Comparison of ENCODE assay signal across 16 cellular contexts in genomic region chr9:121737481-121737931, GRCh38.
DNase-seq lines count a peak whose midpoint lies in the region; ATAC-seq and TF ChIP-seq lines count a peak whose summit lies in the region.
"Had no signal": no experiment of that assay in that cellular context is flagged by ENCODE, and none has a peak within 500 bp of the region (broad histone marks: within the 10 kb centered on the region; RNA-seq: fewer than 3 reads in every experiment).

No MANE protein-coding gene starts in this region.

- BruUV-seq in Caco-2 (replicated peaks; lab: Mats Ljungman, UMichigan), result TSS peak; percentile 45
- BruUV-seq in Panc1 (replicated peaks; lab: Mats Ljungman, UMichigan), result no TSS peak

- peak overlapping the region in 1 of 3 donors; percentile 18 for H3K9ac ChIP-seq in skeletal muscle tissue (ENCODE audit: low read depth in 1 of 3, low read length in 3 of 3)

- intact Hi-C loops in Caco-2 (cut with micrococcal nuclease; ENCODE audit: unreplicated experiment) (loop anchor here (5.0 kb wide), 1 partner anchor 85 kb away; the partner anchor contains the start of gene DAB2IP), Panc1 (cut with micrococcal nuclease; ENCODE audit: unreplicated experiment) (no loop called here), left lung (cut with DNase I) (no loop called here)

- H3K9me3 Mint-ChIP-seq in Caco-2 (ENCODE audit: unreplicated experiment), result no peaks in the 10 kb centered on the region

- H3K4me3 ChIP-seq in Caco-2 (ENCODE audit: low read depth, low read length), result no peak overlapping the region
- no peak overlapping the region for H3K4me3 ChIP-seq in Panc1 (ENCODE audit: low read depth in 2 of 2, low read length in 2 of 2)
- peak overlapping the region in 1 of 2 donors; percentile 44 for H3K4me3 ChIP-seq in left lung
- no peak overlapping the region for H3K4me3 ChIP-seq in skeletal muscle tissue (ENCODE audit: low read length in 3 of 3)
- H3K4me3 ChIP-seq: SJSA1 had no signal

- ATAC-seq in Panc1, result no peak
- ATAC-seq in left lung, result no peak
- ATAC-seq in esophagus mucosa, result no peak

- H3K27ac ChIP-seq in Panc1 (ENCODE audit: low read length), result peak overlapping the region; percentile 44; the same call in 1 of the 2 replicates
- peak overlapping the region; percentile 86 to 89 for H3K27ac ChIP-seq in left lung
- peak overlapping the region; percentile 69 for H3K27ac ChIP-seq in skeletal muscle tissue (ENCODE audit: low read depth, low read length)
- H3K27ac ChIP-seq: neutrophil, SJSA1 had no signal

- H3K4me1 Mint-ChIP-seq in Caco-2 (ENCODE audit: low read depth, unreplicated experiment), result peaks cover 24% of the 10 kb centered on the region

- in situ Hi-C loops in Panc1 (cut with HindIII; ENCODE audit: low pct_unique_long_range_greater_than_20kb, low sequenced_read_pairs), result no loop called here

- POLR2A ChIA-PET in Caco-2 (lab: Charles Lee) (no interaction called here), Panc1 (lab: Charles Lee) (no interaction called here)

- TF ChIP-seq CTCF in Caco-2 (IDR thresholded peaks at IDR 0.05; ENCODE audit: insufficient read depth in 1 of 2, low read depth in 1 of 2, low read length in 1 of 2, severe bottlenecking in 1 of 2, unreplicated experiment in 1 of 2) (no peak), Panc1 (IDR thresholded peaks at IDR 0.05) (no peak), left lung (IDR thresholded peaks at IDR 0.05) (no peak)

- H3K36me3 Mint-ChIP-seq in Caco-2 (ENCODE audit: insufficient read depth, unreplicated experiment), result no peaks in the 10 kb centered on the region

- H3K4me3 Mint-ChIP-seq in Caco-2 (ENCODE audit: unreplicated experiment), result no peak overlapping the region

- H3K36me3 ChIP-seq in Caco-2 (ENCODE audit: control insufficient read depth, insufficient read depth, low read length) (no peaks in the 10 kb centered on the region), Panc1 (ENCODE audit: control insufficient read depth, insufficient read depth, low read length) (no peaks in the 10 kb centered on the region), left lung (no peaks in the 10 kb centered on the region), skeletal muscle tissue (ENCODE audit: control insufficient read depth in 3 of 3, insufficient read depth in 3 of 3, low read length in 3 of 3) (peaks cover 0 to 2% (median 0%) of the 10 kb centered on the region in 3 donors)
- H3K36me3 ChIP-seq: neutrophil, SJSA1 had no signal

- H3K4me1 ChIP-seq in Caco-2 (peaks cover 36% of the 10 kb centered on the region), Panc1 (ENCODE audit: control insufficient read depth, insufficient read depth, low read length) (peaks cover 22% of the 10 kb centered on the region), left lung (peaks cover 26 to 80% of the 10 kb centered on the region in 2 donors), skeletal muscle tissue (ENCODE audit: control insufficient read depth in 3 of 3, insufficient read depth in 3 of 3, low read length in 3 of 3) (peaks cover 80 to 93% (median 83%) of the 10 kb centered on the region in 3 donors)
- H3K4me1 ChIP-seq: SJSA1 had no signal

- peak overlapping the region; percentile 68 for H3K27ac Mint-ChIP-seq in Caco-2 (ENCODE audit: unreplicated experiment)

- H3K9me3 ChIP-seq in Caco-2 (no peaks in the 10 kb centered on the region), Panc1 (ENCODE audit: control insufficient read depth, insufficient read depth, low read depth, low read length) (no peaks in the 10 kb centered on the region), left lung (no peaks in the 10 kb centered on the region), skeletal muscle tissue (ENCODE audit: control insufficient read depth in 3 of 3, low read length in 3 of 3) (no peaks in the 10 kb centered on the region)
- H3K9me3 ChIP-seq: neutrophil, SJSA1 had no signal

- CTCF ChIA-PET in Caco-2 (lab: Charles Lee) (interaction anchor here (0.8 kb wide), 1 partner anchor 42 kb away, joined by 3 read pairs; no protein-coding TSS in a partner anchor), Panc1 (lab: Charles Lee) (no interaction called here)

- DNase-seq in Caco-2, result no peak
- no peak for DNase-seq in Panc1 (ENCODE audit: low read depth, low spot score)
- no peak for DNase-seq in left lung
- no peak for DNase-seq in ecto neural progenitor cell (ENCODE audit: low spot score)
- DNase-seq in activated CD4-positive, alpha-beta T cell treated with anti-CD3 and anti-CD28 coated beads for 48 hours, result no peak
- DNase-seq in NCI-H2227 treated with DMSO at 0.1 percent for 48 hours (lab: John Stamatoyannopoulos, UW), result no peak
- DNase-seq: activated CD8-positive, alpha-beta memory T cell treated with anti-CD3 and anti-CD28 coated beads for 24 hours; DMS79; glutamatergic neuron; NCI-H1436 treated with DMSO at 0.1 percent for 48 hours; NCI-H526 treated with DMSO at 0.1 percent for 48 hours; stimulated activated CD4-positive, alpha-beta T cell treated with anti-CD3 and anti-CD28 coated beads, Interleukin-12 subunit alpha, Interleukin-12 subunit beta, amount 100 ng/mL, for 4 hours had no signal

- H3K27me3 Mint-ChIP-seq in Caco-2 (ENCODE audit: insufficient read depth, unreplicated experiment), result no peaks in the 10 kb centered on the region

- H3K27me3 ChIP-seq in Caco-2 (replicated peaks; ENCODE audit: control insufficient read depth, insufficient read depth, low read length) (no peaks in the 10 kb centered on the region), Panc1 (ENCODE audit: control insufficient read depth, insufficient read depth, low read length) (no peaks in the 10 kb centered on the region), left lung (peaks cover 0 to 35% of the 10 kb centered on the region in 2 donors), skeletal muscle tissue (ENCODE audit: control insufficient read depth in 3 of 3, insufficient read depth in 3 of 3, low read length in 3 of 3) (no peaks in the 10 kb centered on the region)
- H3K27me3 ChIP-seq: SJSA1 had no signal
